21 cellular contexts compared by ENCODE assay signal in the genomic region with DNA sequence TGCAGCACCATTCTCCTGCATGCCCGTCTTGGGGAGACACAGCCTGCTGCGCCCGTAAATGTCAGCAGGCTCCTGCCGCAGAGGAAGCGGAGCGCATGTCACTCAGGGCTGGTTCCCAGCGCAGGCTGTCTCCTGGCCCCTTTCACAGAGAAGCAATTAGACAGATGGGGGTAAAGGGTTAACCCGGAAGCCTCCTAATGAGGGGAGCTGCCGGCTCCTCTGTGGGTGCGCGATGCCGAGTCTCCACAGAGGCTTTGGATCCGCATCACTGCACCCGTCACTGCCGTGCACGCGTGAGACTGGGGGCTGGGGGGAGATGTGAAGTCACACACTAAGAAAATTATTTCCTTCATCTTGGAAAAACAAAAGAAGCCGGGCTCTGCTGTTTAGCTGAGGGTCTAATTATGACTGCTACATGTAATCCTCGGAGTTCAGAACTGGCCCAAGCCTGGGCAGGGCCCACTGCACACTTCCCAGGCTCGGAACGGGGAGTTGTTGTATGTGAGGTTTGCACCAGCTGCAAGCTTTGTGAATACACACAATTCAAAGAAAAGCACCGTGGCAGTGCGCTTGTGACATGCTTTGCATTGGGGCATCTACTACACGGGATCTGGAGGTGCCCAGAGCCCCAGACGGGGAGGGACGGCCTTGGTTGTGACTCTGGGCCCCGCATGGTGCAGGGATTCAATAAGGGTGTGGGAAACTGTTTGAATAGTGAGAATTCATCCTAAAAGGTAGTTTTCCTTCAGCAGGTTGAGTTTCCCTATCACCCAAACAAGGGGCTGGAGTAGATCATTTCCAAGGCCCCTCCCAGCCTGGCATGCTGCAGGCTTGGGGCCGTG.
A peak's percentile ranks its signal among the peaks of the same experiment; 100 is the strongest.
DNase-seq lines count a peak whose midpoint lies in the region; ATAC-seq and TF ChIP-seq lines count a peak whose summit lies in the region.
"Had no signal": no experiment of that assay in that cellular context is flagged by ENCODE, and none has a peak within 500 bp of the region (broad histone marks: within the 10 kb centered on the region; RNA-seq: fewer than 3 reads in every experiment).

No MANE protein-coding gene starts in this region.

- no peak overlapping the region for H3K9ac ChIP-seq in mammary epithelial cell (ENCODE audit: insufficient read depth, low read length)
- H3K9ac ChIP-seq: KMS-11 had no signal

- TF ChIP-seq EP300 in gastroesophageal sphincter (IDR thresholded peaks at IDR 0.05), result no peak

- no peaks in the 10 kb centered on the region for H3K9me3 ChIP-seq in right cardiac atrium (ENCODE audit: control insufficient read depth, low read length)
- H3K9me3 ChIP-seq in neuron (ENCODE audit: low read length), result no peaks in the 10 kb centered on the region
- H3K9me3 ChIP-seq in gastroesophageal sphincter, result no peaks in the 10 kb centered on the region
- no peaks in the 10 kb centered on the region for H3K9me3 ChIP-seq in mammary epithelial cell (replicated peaks; ENCODE audit: insufficient read depth, low read length)

- in situ Hi-C loops in mammary epithelial cell (cut with MboI; ENCODE audit: low sequenced_read_pairs in 2 of 2), result no loop called here

- CTCF ChIA-PET in mammary epithelial cell (lab: Charles Lee; ENCODE audit: low non-redundant PET), result no interaction called here

- peak in 2 of 3 donors; percentile 8 to 27 for DNase-seq in right cardiac atrium
- DNase-seq in Right ventricle myocardium superior, result no peak
- peak; percentile 10 for DNase-seq in iPS-NIHi11 (ENCODE audit: low spot score)
- no peak for DNase-seq in activated naive CD8-positive, alpha-beta T cell treated with anti-CD3 and anti-CD28 coated beads, Interleukin-2, amount 50 U/mL, for 24 hours
- DNase-seq in mammary epithelial cell, result no peak
- DNase-seq: AML-193, DMS53, GDM1, GOT3, NCI-H1092 treated with DMSO at 0.1 percent for 48 hours, NCI-H2081, NCI-H2171 treated with DMSO at 0.1 percent for 48 hours, NCI-H446, NCI-H526, OCI-M1, SHP77 treated with DMSO at 0.1 percent for 48 hours had no signal

- no TSS peak for BruUV-seq in mammary epithelial cell (replicated peaks; lab: Mats Ljungman, UMichigan)

- H4K20me1 ChIP-seq in mammary epithelial cell (ENCODE audit: insufficient read depth, low read length), result no peaks in the 10 kb centered on the region

- H3K27me3 ChIP-seq in right cardiac atrium (ENCODE audit: control insufficient read depth, insufficient read depth), result no peaks in the 10 kb centered on the region
- H3K27me3 ChIP-seq in neuron (ENCODE audit: insufficient read depth, low read length), result no peaks in the 10 kb centered on the region
- H3K27me3 ChIP-seq in gastroesophageal sphincter, result peaks cover 86% of the 10 kb centered on the region
- H3K27me3 ChIP-seq in mammary epithelial cell (ENCODE audit: insufficient read depth, low read length), result no peaks in the 10 kb centered on the region

- H3K27me3 Mint-ChIP-seq in activated naive CD8-positive, alpha-beta T cell treated with anti-CD3 and anti-CD28 coated beads, Interleukin-2, amount 50 U/mL, for 24 hours, result peaks cover 2% of the 10 kb centered on the region

- no peaks in the 10 kb centered on the region for H3K4me1 Mint-ChIP-seq in activated naive CD8-positive, alpha-beta T cell treated with anti-CD3 and anti-CD28 coated beads, Interleukin-2, amount 50 U/mL, for 24 hours

- H2AFZ ChIP-seq in neuron (ENCODE audit: low read depth, low read length) (peak overlapping the region; percentile 8), mammary epithelial cell (ENCODE audit: low read depth, low read length) (no peak overlapping the region)

- no peak for TF ChIP-seq CTCF in gastroesophageal sphincter (IDR thresholded peaks at IDR 0.05)
- TF ChIP-seq CTCF in mammary epithelial cell (conservative IDR thresholded peaks at IDR 0.05 in 1 of 2, IDR thresholded peaks at IDR 0.05 in 1 of 2; ENCODE audit: extremely low read depth in 1 of 2, insufficient read depth in 1 of 2, low read depth in 1 of 2, low read length in 2 of 2), result no peak

- H3K27ac Mint-ChIP-seq in activated naive CD8-positive, alpha-beta T cell treated with anti-CD3 and anti-CD28 coated beads, Interleukin-2, amount 50 U/mL, for 24 hours, result no peak overlapping the region

- TF ChIP-seq POLR2A in gastroesophageal sphincter (IDR thresholded peaks at IDR 0.05), result no peak

- H3K4me1 ChIP-seq in right cardiac atrium (ENCODE audit: control insufficient read depth, insufficient read depth, low read length) (no peaks in the 10 kb centered on the region), neuron (ENCODE audit: insufficient read depth, low read length) (peaks cover 23% of the 10 kb centered on the region), gastroesophageal sphincter (no peaks in the 10 kb centered on the region), mammary epithelial cell (ENCODE audit: insufficient read depth, low read length) (no peaks in the 10 kb centered on the region)

- no peak overlapping the region for H3K4me2 ChIP-seq in mammary epithelial cell (ENCODE audit: insufficient read depth, low read depth, low read length)
- H3K4me2 ChIP-seq: KMS-11 had no signal

- H3K36me3 ChIP-seq in neuron (ENCODE audit: insufficient read depth, low read length) (no peaks in the 10 kb centered on the region), gastroesophageal sphincter (no peaks in the 10 kb centered on the region), mammary epithelial cell (ENCODE audit: insufficient read depth, low read length) (no peaks in the 10 kb centered on the region)

- H3K4me3 ChIP-seq in right cardiac atrium (ENCODE audit: low read length) (no peak overlapping the region), neuron (ENCODE audit: low read length) (no peak overlapping the region), gastroesophageal sphincter (no peak overlapping the region), mammary epithelial cell (replicated peaks in 1 of 3; ENCODE audit: insufficient read depth in 1 of 3, low read depth in 2 of 3, low read length in 3 of 3) (no peak overlapping the region)

- no peak overlapping the region for H3K27ac ChIP-seq in right cardiac atrium (ENCODE audit: low read length)
- no peak overlapping the region for H3K27ac ChIP-seq in gastroesophageal sphincter
- no peak overlapping the region for H3K27ac ChIP-seq in mammary epithelial cell (ENCODE audit: insufficient read depth, low read depth, low read length)
- H3K27ac ChIP-seq: KMS-11 had no signal

- no peak overlapping the region for H3K4me3 Mint-ChIP-seq in activated naive CD8-positive, alpha-beta T cell treated with anti-CD3 and anti-CD28 coated beads, Interleukin-2, amount 50 U/mL, for 24 hours

- dilution Hi-C loops in mammary epithelial cell (cut with HindIII; ENCODE audit: low sequenced_read_pairs), result no loop called here

- H3K9me3 Mint-ChIP-seq in activated naive CD8-positive, alpha-beta T cell treated with anti-CD3 and anti-CD28 coated beads, Interleukin-2, amount 50 U/mL, for 24 hours, result no peaks in the 10 kb centered on the region

- intact Hi-C loops in right cardiac atrium (cut with DNase I) (no loop called here), Right ventricle myocardium superior (cut with DNase I) (no loop called here), mammary epithelial cell (cut with micrococcal nuclease) (no loop called here)

- H3K36me3 Mint-ChIP-seq in activated naive CD8-positive, alpha-beta T cell treated with anti-CD3 and anti-CD28 coated beads, Interleukin-2, amount 50 U/mL, for 24 hours (ENCODE audit: low read depth), result no peaks in the 10 kb centered on the region

- H3K79me2 ChIP-seq in mammary epithelial cell (ENCODE audit: insufficient read depth, low read length), result no peaks in the 10 kb centered on the region

- 65% methylated on average over 28 of the region's 28 CpGs for WGBS in right cardiac atrium
- 64 to 82% methylated on average over 3 to 5 of the region's 28 CpGs for WGBS in gastroesophageal sphincter (ENCODE audit: low coverage in 1 of 2), 2 donors
- 85% methylated on average over 25 of the region's 28 CpGs for WGBS in mammary epithelial cell (ENCODE audit: low coverage, missing lambda C conversion rate)

- ATAC-seq in right cardiac atrium (no peak), Right ventricle myocardium superior (ENCODE audit: poor library complexity) (no peak), GM21576 (IDR thresholded peaks at IDR 0.05; ENCODE audit: unreplicated experiment) (no peak), gastroesophageal sphincter (no peak)
- ATAC-seq in activated naive CD8-positive, alpha-beta T cell treated with anti-CD3 and anti-CD28 coated beads, Interleukin-2, amount 50 U/mL, for 24 hours, result no peak
- ATAC-seq: HCT116 had no signal

Comparison
In these comparisons a context has a peak if more than half of its experiments do, and no peak if none do; other contexts are left out.
1. DNase-seq: peak in right cardiac atrium (2 of 3) and iPS-NIHi11 (single experiment); none in Right ventricle myocardium superior (single experiment), activated naive CD8-positive, alpha-beta T cell treated with anti-CD3 and anti-CD28 coated beads, Interleukin-2, amount 50 U/mL, for 24 hours (single experiment) and mammary epithelial cell (single experiment).